In the genomic region with DNA sequence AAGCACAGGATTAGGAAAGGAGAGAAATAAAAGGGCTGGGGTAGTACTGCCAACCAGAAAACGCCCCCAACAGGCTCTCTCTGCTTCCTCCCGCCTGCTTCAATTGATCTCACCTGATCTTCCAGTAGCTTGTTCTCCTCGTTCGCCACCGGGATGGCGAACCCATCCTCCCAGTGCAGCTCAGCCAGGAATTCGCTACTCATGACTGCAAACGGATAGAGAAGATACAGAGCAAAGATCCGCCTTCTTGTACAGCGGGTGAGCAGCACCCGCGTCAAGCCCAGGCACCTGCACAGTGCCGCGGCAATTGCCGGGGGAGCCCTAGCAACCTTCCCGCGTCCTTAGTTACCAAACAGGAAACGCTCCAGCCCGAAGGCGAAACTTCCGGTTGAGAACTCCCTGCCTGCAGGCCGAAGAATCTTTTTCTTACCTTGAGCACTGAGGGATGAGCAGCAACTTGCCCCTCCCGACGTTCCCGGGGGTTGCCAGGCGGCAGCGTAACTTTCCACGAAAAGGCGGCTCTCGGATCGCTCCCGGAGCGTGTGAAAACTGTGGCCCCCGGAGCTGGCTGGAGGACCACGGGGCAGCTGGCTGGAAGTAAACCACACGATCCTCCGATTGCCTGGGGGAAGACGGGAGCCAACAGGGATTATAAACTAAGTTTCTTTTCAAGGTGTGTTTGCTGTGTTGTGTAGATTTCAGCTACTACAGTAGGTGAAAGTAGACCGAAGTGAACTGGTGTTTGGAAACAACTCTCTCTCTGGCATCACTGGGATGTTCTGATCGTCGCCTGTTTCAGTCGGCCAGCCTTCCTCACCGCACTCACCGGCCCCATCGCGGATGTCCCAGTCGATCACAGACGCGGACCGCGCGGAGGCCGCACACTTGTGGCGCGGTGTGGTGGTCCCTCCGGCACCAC, we compare ENCODE assay signal across 8 cellular contexts. TPM values are rescaled to one million over a fixed set of nuclear protein-coding genes. Genes with fewer than 3 reads are reported as not detected.
A peak's percentile ranks its signal among the peaks of the same experiment; 100 is the strongest.
DNase-seq lines count a peak whose midpoint lies in the region; ATAC-seq and TF ChIP-seq lines count a peak whose summit lies in the region.

Gene CCDC39, minus strand, starts transcription at position 312 of the 919 bp plus-strand sequence. Its CDS starts 109 bp downstream, at position 203.

- no peak for TF ChIP-seq CTCF in right lobe of liver (IDR thresholded peaks at IDR 0.05)

- intact Hi-C loops in right lobe of liver (cut with DNase I), result no loop called here

- H3K4me3 ChIP-seq in right lobe of liver, result peak within 1 kb of the TSS; percentile 46 to 68 (median 56)

- H3K4me1 ChIP-seq in right lobe of liver, result peaks cover 0 to 14% (median 0%) of the 10 kb centered on the region in 4 donors

- ATAC-seq in HG02981 (IDR thresholded peaks at IDR 0.05; ENCODE audit: unreplicated experiment) (peak; percentile 93), right lobe of liver (peak; percentile 82 to 97 (median 95))

- TF ChIP-seq POLR2A in right lobe of liver (IDR thresholded peaks at IDR 0.05), result no peak

- H3K27ac ChIP-seq in right lobe of liver, result no peak within 1 kb of the TSS

- WGBS in right lobe of liver (ENCODE audit: insufficient coverage, low coverage, low lambda C conversion rate, missing lambda C conversion rate), result 3% methylated on average over 32 of the region's 56 CpGs

- no peaks in the 10 kb centered on the region for H3K36me3 ChIP-seq in right lobe of liver

- no peaks in the 10 kb centered on the region for H3K9me3 ChIP-seq in right lobe of liver

- DNase-seq in NOMO-1 (lab: John Stamatoyannopoulos, UW; ENCODE audit: unreplicated experiment in 2 of 2) (peak; percentile 25 to 26), NOMO-1 treated with dmso at 0.1 percent for 144 hours (lab: John Stamatoyannopoulos, UW; ENCODE audit: unreplicated experiment) (no peak), NCI-H2107 (lab: John Stamatoyannopoulos, UW) (peak; percentile 93), dermis blood vessel endothelial cell (peak; percentile 60), right lobe of liver (peak; percentile 59 to 65 (median 60))
- DNase-seq in activated CD4-positive, alpha-beta T cell treated with anti-CD3 and anti-CD28 coated beads for 4 hours, result peak; percentile 50 to 59
- peak; percentile 69 for DNase-seq in stimulated activated CD4-positive, alpha-beta T cell treated with anti-CD3 and anti-CD28 coated beads, Interleukin-4, amount 100 ng/mL, for 1 hour

- H3K27me3 ChIP-seq in right lobe of liver, result no peaks in the 10 kb centered on the region

RNA-seq across cellular contexts. Expression of gene CCDC39, which starts in this region (rescaled TPM):
- total RNA-seq in dermis blood vessel endothelial cell, result under 0.01 and 0.34 TPM in 2 replicates
- not detected for total RNA-seq in right lobe of liver

Comparison
In these comparisons a context has a peak if more than half of its experiments do, and no peak if none do; other contexts are left out.
1. Peak in DNase-seq in dermis blood vessel endothelial cell; RNA of the gene not detected or under 1 TPM.
2. Peak in DNase-seq, ATAC-seq and H3K4me3 ChIP-seq in right lobe of liver; RNA of the gene not detected or under 1 TPM.